Comparison of ENCODE assay signal across 1 cellular context in the genomic region with DNA sequence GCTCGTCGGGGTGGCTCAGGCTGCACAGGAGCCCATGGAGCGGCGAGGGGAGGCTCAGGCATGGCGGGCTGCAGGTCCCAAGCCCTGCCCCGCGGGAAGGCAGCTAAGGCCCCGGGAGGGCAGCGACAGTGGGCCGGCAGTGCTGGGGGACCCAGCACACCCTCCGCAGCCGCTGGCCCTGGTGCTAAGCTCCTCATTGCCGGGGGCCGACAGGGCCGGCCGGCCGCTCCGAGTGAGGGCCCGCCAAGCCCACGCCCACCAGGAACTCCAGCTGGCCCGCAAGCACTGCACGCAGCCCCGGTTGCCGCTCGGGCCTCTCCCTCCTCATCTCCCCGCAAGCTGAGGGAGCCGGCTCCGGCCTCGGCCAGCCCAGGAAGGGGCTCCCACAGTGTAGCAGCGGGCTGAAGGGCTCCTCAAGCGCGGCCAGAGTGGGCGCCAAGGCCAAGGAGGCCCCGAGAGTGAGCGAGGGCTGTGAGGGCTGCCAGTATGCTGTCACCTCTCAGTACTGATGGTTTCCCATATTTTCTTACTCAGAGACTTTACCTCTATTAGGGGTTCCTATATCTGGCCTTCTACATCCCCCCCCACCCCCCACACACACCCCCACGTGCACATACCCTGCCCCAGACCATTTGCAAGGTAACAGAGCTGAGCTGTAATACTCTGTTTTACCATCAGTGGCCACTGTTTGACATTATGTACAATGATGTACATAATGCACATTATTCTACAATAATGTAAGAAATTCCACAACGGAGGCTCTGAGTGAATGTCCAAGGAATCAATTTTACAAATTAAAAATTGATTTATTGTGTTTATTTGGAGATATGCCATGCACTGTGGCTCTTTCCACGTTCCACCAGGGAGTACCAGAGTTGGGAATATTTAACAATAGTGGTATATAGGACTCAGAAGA.
TF ChIP-seq lines count a peak whose summit lies in the region.

No MANE protein-coding gene starts in this region.

TF ChIP-seq in HCT116, 20 proteins besides CTCF, POLR2A, EP300 and RAD21:
- TF ChIP-seq, protein P1, sequence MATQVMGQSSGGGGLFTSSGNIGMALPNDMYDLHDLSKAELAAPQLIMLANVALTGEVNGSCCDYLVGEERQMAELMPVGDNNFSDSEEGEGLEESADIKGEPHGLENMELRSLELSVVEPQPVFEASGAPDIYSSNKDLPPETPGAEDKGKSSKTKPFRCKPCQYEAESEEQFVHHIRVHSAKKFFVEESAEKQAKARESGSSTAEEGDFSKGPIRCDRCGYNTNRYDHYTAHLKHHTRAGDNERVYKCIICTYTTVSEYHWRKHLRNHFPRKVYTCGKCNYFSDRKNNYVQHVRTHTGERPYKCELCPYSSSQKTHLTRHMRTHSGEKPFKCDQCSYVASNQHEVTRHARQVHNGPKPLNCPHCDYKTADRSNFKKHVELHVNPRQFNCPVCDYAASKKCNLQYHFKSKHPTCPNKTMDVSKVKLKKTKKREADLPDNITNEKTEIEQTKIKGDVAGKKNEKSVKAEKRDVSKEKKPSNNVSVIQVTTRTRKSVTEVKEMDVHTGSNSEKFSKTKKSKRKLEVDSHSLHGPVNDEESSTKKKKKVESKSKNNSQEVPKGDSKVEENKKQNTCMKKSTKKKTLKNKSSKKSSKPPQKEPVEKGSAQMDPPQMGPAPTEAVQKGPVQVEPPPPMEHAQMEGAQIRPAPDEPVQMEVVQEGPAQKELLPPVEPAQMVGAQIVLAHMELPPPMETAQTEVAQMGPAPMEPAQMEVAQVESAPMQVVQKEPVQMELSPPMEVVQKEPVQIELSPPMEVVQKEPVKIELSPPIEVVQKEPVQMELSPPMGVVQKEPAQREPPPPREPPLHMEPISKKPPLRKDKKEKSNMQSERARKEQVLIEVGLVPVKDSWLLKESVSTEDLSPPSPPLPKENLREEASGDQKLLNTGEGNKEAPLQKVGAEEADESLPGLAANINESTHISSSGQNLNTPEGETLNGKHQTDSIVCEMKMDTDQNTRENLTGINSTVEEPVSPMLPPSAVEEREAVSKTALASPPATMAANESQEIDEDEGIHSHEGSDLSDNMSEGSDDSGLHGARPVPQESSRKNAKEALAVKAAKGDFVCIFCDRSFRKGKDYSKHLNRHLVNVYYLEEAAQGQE (IDR thresholded peaks at IDR 0.05; ENCODE audit: low read depth) = no peak
- no peak for TF ChIP-seq JUND (IDR thresholded peaks at IDR 0.05)
- TF ChIP-seq, protein P2, sequence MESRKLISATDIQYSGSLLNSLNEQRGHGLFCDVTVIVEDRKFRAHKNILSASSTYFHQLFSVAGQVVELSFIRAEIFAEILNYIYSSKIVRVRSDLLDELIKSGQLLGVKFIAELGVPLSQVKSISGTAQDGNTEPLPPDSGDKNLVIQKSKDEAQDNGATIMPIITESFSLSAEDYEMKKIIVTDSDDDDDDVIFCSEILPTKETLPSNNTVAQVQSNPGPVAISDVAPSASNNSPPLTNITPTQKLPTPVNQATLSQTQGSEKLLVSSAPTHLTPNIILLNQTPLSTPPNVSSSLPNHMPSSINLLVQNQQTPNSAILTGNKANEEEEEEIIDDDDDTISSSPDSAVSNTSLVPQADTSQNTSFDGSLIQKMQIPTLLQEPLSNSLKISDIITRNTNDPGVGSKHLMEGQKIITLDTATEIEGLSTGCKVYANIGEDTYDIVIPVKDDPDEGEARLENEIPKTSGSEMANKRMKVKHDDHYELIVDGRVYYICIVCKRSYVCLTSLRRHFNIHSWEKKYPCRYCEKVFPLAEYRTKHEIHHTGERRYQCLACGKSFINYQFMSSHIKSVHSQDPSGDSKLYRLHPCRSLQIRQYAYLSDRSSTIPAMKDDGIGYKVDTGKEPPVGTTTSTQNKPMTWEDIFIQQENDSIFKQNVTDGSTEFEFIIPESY (IDR thresholded peaks at IDR 0.05; ENCODE audit: extremely low read depth, insufficient replicate concordance, low read length) = no peak
- no peak for TF ChIP-seq ZNF274 (IDR thresholded peaks at IDR 0.05; ENCODE audit: low read depth, low read length)
- no peak for TF ChIP-seq SIN3A (IDR thresholded peaks at IDR 0.05; ENCODE audit: low read depth)
- TF ChIP-seq, protein P3, sequence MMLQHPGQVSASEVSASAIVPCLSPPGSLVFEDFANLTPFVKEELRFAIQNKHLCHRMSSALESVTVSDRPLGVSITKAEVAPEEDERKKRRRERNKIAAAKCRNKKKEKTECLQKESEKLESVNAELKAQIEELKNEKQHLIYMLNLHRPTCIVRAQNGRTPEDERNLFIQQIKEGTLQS (IDR thresholded peaks at IDR 0.05) = no peak
- no peak for TF ChIP-seq SRF (IDR thresholded peaks at IDR 0.05; ENCODE audit: low read depth)
- no peak for TF ChIP-seq ELF1 (IDR thresholded peaks at IDR 0.05; ENCODE audit: borderline replicate concordance, low read depth)
- TF ChIP-seq FOSL1 (IDR thresholded peaks at IDR 0.05; ENCODE audit: low read depth) = no peak
- TF ChIP-seq, protein P4, sequence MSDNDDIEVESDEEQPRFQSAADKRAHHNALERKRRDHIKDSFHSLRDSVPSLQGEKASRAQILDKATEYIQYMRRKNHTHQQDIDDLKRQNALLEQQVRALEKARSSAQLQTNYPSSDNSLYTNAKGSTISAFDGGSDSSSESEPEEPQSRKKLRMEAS (IDR thresholded peaks at IDR 0.05) = no peak
- no peak for TF ChIP-seq ZFX (IDR thresholded peaks at IDR 0.05)
- TF ChIP-seq CEBPB (IDR thresholded peaks at IDR 0.05; ENCODE audit: low read depth) = no peak
- no peak for TF ChIP-seq SP1 (IDR thresholded peaks at IDR 0.05; ENCODE audit: low read depth)
- no peak for TF ChIP-seq YY1 (IDR thresholded peaks at IDR 0.05; ENCODE audit: extremely low read depth, insufficient replicate concordance, low read depth, low read length)
- no peak for TF ChIP-seq EZH2phosphoT487 (IDR thresholded peaks at IDR 0.05; ENCODE audit: borderline replicate concordance)
- TF ChIP-seq CBX3 (IDR thresholded peaks at IDR 0.05; ENCODE audit: low read depth) = no peak
- no peak for TF ChIP-seq POLR2AphosphoS5 (IDR thresholded peaks at IDR 0.05; ENCODE audit: low read depth, low read length)
- no peak for TF ChIP-seq TCF7L2 (IDR thresholded peaks at IDR 0.05; ENCODE audit: borderline replicate concordance, extremely low read depth, insufficient read depth, insufficient read length)
- no peak for TF ChIP-seq EZH2 (IDR thresholded peaks at IDR 0.05)
- no peak for TF ChIP-seq EGR1 (IDR thresholded peaks at IDR 0.05; ENCODE audit: low read depth)
